Comparison of ENCODE assay signal across 18 cellular contexts in the genomic region with DNA sequence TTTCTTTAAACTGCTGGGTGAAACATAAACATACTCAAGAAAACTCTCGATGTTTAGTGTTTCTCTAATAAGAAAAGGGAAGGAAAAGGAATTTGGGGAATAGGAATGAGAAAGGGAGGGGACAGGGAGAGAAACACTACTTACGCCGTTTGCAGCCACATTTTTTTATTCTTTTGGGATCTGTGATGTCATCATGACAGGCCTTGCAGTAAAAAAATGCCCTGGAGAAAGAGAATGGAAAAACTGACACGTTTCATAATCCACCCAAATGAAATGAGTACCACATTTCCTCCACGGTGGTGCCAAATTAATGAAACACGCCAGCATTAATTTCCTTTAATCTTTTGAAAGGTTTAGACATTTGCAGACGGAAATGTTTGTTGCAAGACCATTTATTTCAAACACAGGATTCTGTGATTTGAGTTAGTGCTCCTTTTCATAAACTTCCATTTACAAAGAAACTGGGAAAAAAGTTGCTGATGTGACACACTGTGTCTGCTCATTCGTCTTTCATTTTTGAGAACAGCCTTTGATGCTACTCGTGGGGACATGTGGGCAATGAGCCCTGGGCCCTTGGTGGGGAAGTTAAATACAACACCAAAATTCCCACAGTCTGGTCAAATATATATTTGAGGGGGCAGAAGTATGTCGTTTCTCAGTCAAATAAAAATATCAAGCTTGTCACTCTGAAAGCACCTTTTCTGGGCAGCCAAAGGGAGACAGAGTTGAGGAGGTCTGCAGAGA.
DNase-seq lines count a peak whose midpoint lies in the region; ATAC-seq and TF ChIP-seq lines count a peak whose summit lies in the region.
"Had no signal": no experiment of that assay in that cellular context is flagged by ENCODE, and none has a peak within 500 bp of the region (broad histone marks: within the 10 kb centered on the region; RNA-seq: fewer than 3 reads in every experiment).

No MANE protein-coding gene starts in this region.

- H3K4me1 ChIP-seq in esophagus muscularis mucosa (peaks cover 10 to 30% (median 25%) of the 10 kb centered on the region in 4 donors), right cardiac atrium (ENCODE audit: control insufficient read depth, insufficient read depth, low read length) (peaks cover 4% of the 10 kb centered on the region), PC-3 (ENCODE audit: insufficient read depth, low read length) (peaks cover 14% of the 10 kb centered on the region)

- H4K20me1 ChIP-seq in PC-3 (ENCODE audit: low read length): no peaks in the 10 kb centered on the region

- 36% methylated on average over 10 of the region's 10 CpGs for WGBS in esophagus muscularis mucosa
- 37% methylated on average over 10 of the region's 10 CpGs for WGBS in right cardiac atrium

- no peak for TF ChIP-seq POLR2A in esophagus muscularis mucosa (IDR thresholded peaks at IDR 0.05; ENCODE audit: low read depth)

- TF ChIP-seq CTCF in AG09319 (IDR thresholded peaks at IDR 0.05; ENCODE audit: low read depth, low read length): no peak
- no peak for TF ChIP-seq CTCF in esophagus muscularis mucosa (IDR thresholded peaks at IDR 0.05)
- no peak for TF ChIP-seq CTCF in PC-3 (conservative IDR thresholded peaks at IDR 0.05; ENCODE audit: low read depth, low read length)

- peak overlapping the region; percentile 56 to 65 (median 58) for H3K27ac ChIP-seq in esophagus muscularis mucosa (replicated peaks in 1 of 4)
- peak overlapping the region; percentile 81 for H3K27ac ChIP-seq in right cardiac atrium (ENCODE audit: low read length)
- H3K27ac ChIP-seq in PC-3 (ENCODE audit: low read length): no peak overlapping the region
- H3K27ac ChIP-seq: RWPE1 had no signal

- H3K36me3 ChIP-seq in esophagus muscularis mucosa (no peaks in the 10 kb centered on the region), PC-3 (ENCODE audit: low read depth, low read length) (peaks cover 3% of the 10 kb centered on the region; the same call in 1 of the 2 replicates)

- CTCF ChIA-PET in PC-3 (lab: Charles Lee): no interaction called here

- H3K4me3 ChIP-seq in esophagus muscularis mucosa (no peak overlapping the region), right cardiac atrium (ENCODE audit: low read length) (no peak overlapping the region), PC-3 (ENCODE audit: low read length) (no peak overlapping the region)
- H3K4me3 ChIP-seq: dorsolateral prefrontal cortex, smooth muscle cell had no signal

- ATAC-seq in right cardiac atrium (peak; percentile 69 to 79), PC-3 (no peak)

- BruUV-seq in PC-3 (replicated peaks; lab: Mats Ljungman, UMichigan): no TSS peak

- intact Hi-C loops in esophagus muscularis mucosa (cut with DNase I) (loop anchor here (10.0 kb wide), 1 partner anchor 93 kb away; no protein-coding TSS in a partner anchor), right cardiac atrium (cut with DNase I) (no loop called here), PC-3 (cut with micrococcal nuclease) (loop anchor here (5.0 kb wide), 1 partner anchor 150 kb away; no protein-coding TSS in a partner anchor)

- no peaks in the 10 kb centered on the region for H3K9me2 ChIP-seq in PC-3 (replicated peaks; ENCODE audit: low read length)

- H2AFZ ChIP-seq in PC-3 (ENCODE audit: low read length): no peak overlapping the region

- H3K9me3 ChIP-seq in esophagus muscularis mucosa: no peaks in the 10 kb centered on the region
- no peaks in the 10 kb centered on the region for H3K9me3 ChIP-seq in right cardiac atrium (ENCODE audit: control insufficient read depth, low read length)
- H3K9me3 ChIP-seq in PC-3 (ENCODE audit: low read length): peaks cover 2% of the 10 kb centered on the region; the same call in 1 of the 2 replicates

- no peaks in the 10 kb centered on the region for H3K79me2 ChIP-seq in PC-3 (ENCODE audit: low read length)

- POLR2A ChIA-PET in PC-3 (lab: Charles Lee; ENCODE audit: unreplicated experiment): interaction anchor here (0.6 kb wide), 1 partner anchor 30 kb away, joined by 7 read pairs; no protein-coding TSS in a partner anchor

- DNase-seq in AG09319 (ENCODE audit: extremely low read depth, low read depth): peak; percentile 74
- no peak for DNase-seq in esophagus muscularis mucosa (ENCODE audit: extremely low spot score)
- DNase-seq in right cardiac atrium: peak in 1 of 3 donors; percentile 34
- peak; percentile 87 for DNase-seq in stromal cell of bone marrow (ENCODE audit: low read depth)
- no peak for DNase-seq in glomerular visceral epithelial cell (ENCODE audit: extremely low spot score)
- no peak for DNase-seq in LoVo (ENCODE audit: low spot score)
- DNase-seq in PC-3: no peak
- DNase-seq in CD1c-positive myeloid dendritic cell (ENCODE audit: extremely low spot score): no peak
- DNase-seq: dorsolateral prefrontal cortex; EL; erythroblast; kidney glomerular epithelial cell; NCI-H1694 treated with DMSO at 0.1 percent for 48 hours; NCI-H446 treated with DMSO at 0.1 percent for 48 hours; occipital lobe; stimulated activated CD4-positive, alpha-beta T cell treated with anti-CD3 and anti-CD28 coated beads, Interleukin-4, amount 100 ng/mL, for 4 hours had no signal

- no peak overlapping the region for H3K4me2 ChIP-seq in PC-3 (ENCODE audit: low read length)
- H3K4me2 ChIP-seq: smooth muscle cell had no signal

- TF ChIP-seq EP300 in esophagus muscularis mucosa (IDR thresholded peaks at IDR 0.05): no peak

- H3K27me3 ChIP-seq in esophagus muscularis mucosa: no peaks in the 10 kb centered on the region
- H3K27me3 ChIP-seq in right cardiac atrium (ENCODE audit: control insufficient read depth, insufficient read depth): no peaks in the 10 kb centered on the region
- no peaks in the 10 kb centered on the region for H3K27me3 ChIP-seq in PC-3 (ENCODE audit: low read length)
- H3K27me3 ChIP-seq: dorsolateral prefrontal cortex had no signal

- H3F3A ChIP-seq in PC-3 (ENCODE audit: low read length, unreplicated experiment): peaks cover 5% of the 10 kb centered on the region

- no peak overlapping the region for H3K9ac ChIP-seq in PC-3 (ENCODE audit: low read length)

Comparison
In these comparisons a context has a peak if more than half of its experiments do, and no peak if none do; other contexts are left out.
1. DNase-seq: peak in AG09319 (single experiment) and stromal cell of bone marrow (single experiment); none in esophagus muscularis mucosa (single experiment), glomerular visceral epithelial cell (single experiment), LoVo (single experiment), PC-3 (single experiment) and CD1c-positive myeloid dendritic cell (single experiment).
2. intact Hi-C loops: an anchor here in esophagus muscularis mucosa (10.0 kb wide) and PC-3 (5.0 kb wide); none called in right cardiac atrium.